10 cellular contexts compared by ENCODE assay signal in the genomic region with DNA sequence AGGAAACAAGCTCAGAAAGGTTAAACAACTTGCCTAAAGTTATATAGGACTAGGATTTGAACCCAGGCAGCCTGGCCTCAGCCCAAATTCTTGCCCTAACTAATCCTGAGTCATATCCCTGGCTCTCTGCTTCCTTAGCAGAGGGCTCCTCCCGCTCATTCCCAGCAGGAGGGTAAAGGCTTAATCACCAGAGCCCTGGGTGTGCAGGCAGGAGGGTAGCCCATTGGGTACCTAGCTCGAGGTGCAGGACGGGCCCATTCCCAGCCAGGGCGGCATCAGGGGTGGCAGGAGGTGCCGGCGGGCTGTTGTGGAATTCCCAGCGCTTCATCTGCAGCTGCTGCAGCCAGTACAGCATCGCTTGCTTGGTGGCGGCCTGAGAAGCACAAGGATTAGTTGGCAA. TPM values are rescaled to one million over a fixed set of nuclear protein-coding genes. Genes with fewer than 3 reads are reported as not detected.
A peak's percentile ranks its signal among the peaks of the same experiment; 100 is the strongest.
DNase-seq lines count a peak whose midpoint lies in the region; ATAC-seq and TF ChIP-seq lines count a peak whose summit lies in the region.
"Had no signal": no experiment of that assay in that cellular context is flagged by ENCODE, and none has a peak within 500 bp of the region (broad histone marks: within the 10 kb centered on the region; RNA-seq: fewer than 3 reads in every experiment).

No MANE protein-coding gene starts in this region.

- H3K27me3 Mint-ChIP-seq in CD14-positive monocyte (ENCODE audit: low read depth in 3 of 3), result peaks cover 0 to 4% (median 0%) of the 10 kb centered on the region in 3 donors
- no peaks in the 10 kb centered on the region for H3K27me3 Mint-ChIP-seq in activated naive CD8-positive, alpha-beta T cell treated with anti-CD3 and anti-CD28 coated beads for 36 hours

- no peak for ATAC-seq in GM21390 (IDR thresholded peaks at IDR 0.05; ENCODE audit: unreplicated experiment)
- ATAC-seq: GM12878 had no signal

- H3K27ac Mint-ChIP-seq in CD14-positive monocyte, result peak overlapping the region; percentile 95 to 98 (median 97)
- no peak overlapping the region for H3K27ac Mint-ChIP-seq in activated naive CD8-positive, alpha-beta T cell treated with anti-CD3 and anti-CD28 coated beads for 36 hours

- H3K4me3 ChIP-seq in choroid plexus epithelial cell (ENCODE audit: low read depth, low read length), result peak overlapping the region; percentile 4
- H3K4me3 ChIP-seq: GM12878 had no signal

- TF ChIP-seq CTCF in CD14-positive monocyte (IDR thresholded peaks at IDR 0.05) (no peak), choroid plexus epithelial cell (conservative IDR thresholded peaks at IDR 0.05; ENCODE audit: low read depth, low read length) (no peak)

- H3K9me3 Mint-ChIP-seq in CD14-positive monocyte, result no peaks in the 10 kb centered on the region
- H3K9me3 Mint-ChIP-seq in activated naive CD8-positive, alpha-beta T cell treated with anti-CD3 and anti-CD28 coated beads for 36 hours, result no peaks in the 10 kb centered on the region

- peaks cover 79% of the 10 kb centered on the region for H3K4me1 Mint-ChIP-seq in CD14-positive monocyte
- H3K4me1 Mint-ChIP-seq in activated naive CD8-positive, alpha-beta T cell treated with anti-CD3 and anti-CD28 coated beads for 36 hours, result peaks cover 13% of the 10 kb centered on the region

- intact Hi-C loops in CD14-positive monocyte (cut with micrococcal nuclease), result loop anchor here (5.0 to 10.0 kb wide), 5 partner anchors 127 to 866 kb away; partner anchors contain the start of genes TRIM14 (in 1 of the 2) and TRMO (in 1 of the 2)

- H3K36me3 Mint-ChIP-seq in CD14-positive monocyte, result peaks cover 38 to 53% of the 10 kb centered on the region in 2 donors
- no peaks in the 10 kb centered on the region for H3K36me3 Mint-ChIP-seq in activated naive CD8-positive, alpha-beta T cell treated with anti-CD3 and anti-CD28 coated beads for 36 hours

- DNase-seq in CD14-positive monocyte (ENCODE audit: low spot score) (no peak), M059J (ENCODE audit: low read depth) (peak; percentile 97), choroid plexus epithelial cell (ENCODE audit: low read depth) (peak; percentile 79), myocyte (ENCODE audit: low read depth) (peak; percentile 59), erythroblast (lab: John Stamatoyannopoulos, UW) (no peak), NCI-H1092 treated with DMSO at 0.1 percent for 48 hours (lab: John Stamatoyannopoulos, UW) (no peak)
- DNase-seq in activated naive CD8-positive, alpha-beta T cell treated with anti-CD3 and anti-CD28 coated beads for 36 hours, result no peak
- DNase-seq: KG1 had no signal

- peak overlapping the region; percentile 95 to 98 for H3K4me3 Mint-ChIP-seq in CD14-positive monocyte
- H3K4me3 Mint-ChIP-seq in activated naive CD8-positive, alpha-beta T cell treated with anti-CD3 and anti-CD28 coated beads for 36 hours, result no peak overlapping the region

- no peak for TF ChIP-seq POLR2A in erythroblast (IDR thresholded peaks at IDR 0.05; ENCODE audit: low read length)

RNA-seq across cellular contexts. Expression of gene TBC1D2, which starts 3.9 kb away (rescaled TPM):
- 10 to 100 TPM; 23.2 to 34.4 TPM for polyA plus RNA-seq in CD14-positive monocyte
- total RNA-seq in M059J (2014; rRNA removed; shearing (Covaris generic)), result 14.0 and 27.9 TPM in 2 replicates
- total RNA-seq in myocyte, result 20.2 and 25.3 TPM in 2 replicates
- 161 TPM for polyA plus RNA-seq in myocyte (2012)
- 1 to 10 TPM; 1.8 to 2.2 TPM for total RNA-seq in activated naive CD8-positive, alpha-beta T cell treated with anti-CD3 and anti-CD28 coated beads for 36 hours

RNA-seq across cellular contexts. Expression of gene CORO2A, which starts 59.1 kb away (rescaled TPM):
- polyA plus RNA-seq in CD14-positive monocyte, result 1 to 10 TPM; 2.1 to 3.5 TPM
- 3.6 and 4.3 TPM in 2 replicates for total RNA-seq in M059J (2014; rRNA removed; shearing (Covaris generic))
- 0.16 and 0.78 TPM in 2 replicates for total RNA-seq in myocyte
- 1.4 TPM for polyA plus RNA-seq in myocyte (2012)
- 1 to 10 TPM; 8.2 TPM for total RNA-seq in activated naive CD8-positive, alpha-beta T cell treated with anti-CD3 and anti-CD28 coated beads for 36 hours

Comparison
In these comparisons a context has a peak if more than half of its experiments do, and no peak if none do; other contexts are left out.
1. DNase-seq: peak in M059J (single experiment), choroid plexus epithelial cell (single experiment) and myocyte (single experiment); none in CD14-positive monocyte (single experiment), erythroblast (0 of 2), activated naive CD8-positive, alpha-beta T cell treated with anti-CD3 and anti-CD28 coated beads for 36 hours (single experiment) and NCI-H1092 treated with DMSO at 0.1 percent for 48 hours (single experiment).